In genomic region chr3:29065211-29065785, GRCh38 we compare ENCODE assay signal across 8 cellular contexts.
A peak's percentile ranks its signal among the peaks of the same experiment; 100 is the strongest.
DNase-seq lines count a peak whose midpoint lies in the region; ATAC-seq and TF ChIP-seq lines count a peak whose summit lies in the region.

No MANE protein-coding gene starts in this region.

- H3K4me3 ChIP-seq in astrocyte of the spinal cord (ENCODE audit: low read depth, low read length) = no peak overlapping the region
- no peak overlapping the region for H3K4me3 ChIP-seq in iPS DF 6.9 (ENCODE audit: low read length)

- in situ Hi-C loops in astrocyte of the spinal cord (cut with HindIII; ENCODE audit: low sequenced_read_pairs) = no loop called here

- WGBS in iPS DF 6.9 (ENCODE audit: insufficient coverage, insufficient read length) = no CpG with 5 or more reads among the region's 2 CpGs

- peak; percentile 99 for DNase-seq in AG09319 (ENCODE audit: extremely low read depth, low read depth)
- peak; percentile 6 for DNase-seq in NCI-H1694 treated with DMSO at 0.1 percent for 48 hours (lab: John Stamatoyannopoulos, UW)
- peak; percentile 99 for DNase-seq in astrocyte of the spinal cord (ENCODE audit: low read depth, low spot score)
- peak; percentile 16 for DNase-seq in iPS DF 6.9 (ENCODE audit: low read depth, low spot score)
- DNase-seq in substantia nigra (lab: John Stamatoyannopoulos, UW) = peak in 39 of 49 donors; percentile 1 to 77 (median 19)
- DNase-seq in SKM-1 treated with dmso at 0.1 percent for 144 hours (lab: John Stamatoyannopoulos, UW; ENCODE audit: unreplicated experiment) = no peak
- no peak for DNase-seq in HUDEP-2 (lab: John Stamatoyannopoulos, UW; ENCODE audit: unreplicated experiment in 76 of 76)

- no peaks in the 10 kb centered on the region for H3K9me3 ChIP-seq in iPS DF 6.9 (ENCODE audit: control insufficient read depth, insufficient read depth, low read length)

- TF ChIP-seq CTCF in AG09319 (IDR thresholded peaks at IDR 0.05; ENCODE audit: low read depth, low read length) = no peak
- no peak for TF ChIP-seq CTCF in astrocyte of the spinal cord (IDR thresholded peaks at IDR 0.05; ENCODE audit: low read depth, low read length)

- no peaks in the 10 kb centered on the region for H3K27me3 ChIP-seq in iPS DF 6.9 (ENCODE audit: control insufficient read depth, insufficient read depth, low read length)

- H3K27ac ChIP-seq in iPS DF 6.9 (ENCODE audit: low read length) = no peak overlapping the region
- no peak overlapping the region for H3K27ac ChIP-seq in substantia nigra (ENCODE audit: low read depth, low read length, poor library complexity, severe bottlenecking)

- no peaks in the 10 kb centered on the region for H3K4me1 ChIP-seq in iPS DF 6.9 (ENCODE audit: control insufficient read depth, insufficient read depth, low read length)

- no peak for ATAC-seq in HG02610 (IDR thresholded peaks at IDR 0.05; ENCODE audit: unreplicated experiment)

- no peaks in the 10 kb centered on the region for H3K36me3 ChIP-seq in iPS DF 6.9 (ENCODE audit: control insufficient read depth, insufficient read depth, low read length)

Comparison
In these comparisons a context has a peak if more than half of its experiments do, and no peak if none do; other contexts are left out.
1. DNase-seq: peak in AG09319 (single experiment), NCI-H1694 treated with DMSO at 0.1 percent for 48 hours (single experiment), astrocyte of the spinal cord (single experiment), iPS DF 6.9 (single experiment) and substantia nigra (39 of 49); none in SKM-1 treated with dmso at 0.1 percent for 144 hours (single experiment) and HUDEP-2 (0 of 76).